Comparison of ENCODE assay signal across 5 cellular contexts in the genomic region with DNA sequence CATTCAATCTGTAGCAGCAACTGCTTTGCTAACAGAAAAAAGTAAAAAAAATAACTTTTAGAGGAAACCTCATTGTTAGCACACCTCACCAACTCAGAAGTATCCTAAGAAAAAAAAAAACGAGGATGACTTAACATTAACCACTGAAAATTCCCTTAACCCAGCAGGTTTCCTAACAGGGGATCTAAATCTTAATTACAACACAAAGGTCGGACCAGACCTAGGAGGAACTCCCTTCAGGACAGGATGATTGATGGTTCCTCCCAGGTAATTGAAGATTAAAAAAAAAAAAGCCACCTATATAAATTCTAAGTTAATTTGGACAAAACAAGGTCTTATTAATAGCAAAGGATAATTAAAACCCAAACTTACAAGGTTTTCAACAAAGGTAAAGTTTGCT. TPM values are rescaled to one million over a fixed set of nuclear protein-coding genes. Genes with fewer than 3 reads are reported as not detected.
"Had no signal": no experiment of that assay in that cellular context is flagged by ENCODE, and none has a peak within 500 bp of the region (broad histone marks: within the 10 kb centered on the region; RNA-seq: fewer than 3 reads in every experiment).

No MANE protein-coding gene starts in this region.

RNA-seq across cellular contexts. Expression of a gene that starts 12.9 kb away (rescaled TPM):
- total RNA-seq: chondrocyte, dermis blood vessel endothelial cell, endothelial cell of umbilical vein, frontal cortex, left lobe of liver had no signal
- polyA plus RNA-seq: endothelial cell of umbilical vein had no signal
